25 cellular contexts compared by ENCODE assay signal in genomic region chr4:64533159-64533558, GRCh38.
"Had no signal": no experiment of that assay in that cellular context is flagged by ENCODE, and none has a peak within 500 bp of the region (broad histone marks: within the 10 kb centered on the region; RNA-seq: fewer than 3 reads in every experiment).

No MANE protein-coding gene starts in this region.

- DNase-seq: colonic mucosa; cortex of kidney; effector CD8-positive, alpha-beta T cell; effector memory CD8-positive, alpha-beta T cell; endodermal cell; erythroblast; esophagus squamous epithelium; foreskin fibroblast; foreskin melanocyte; gastrocnemius medialis; glutamatergic neuron; head of caudate nucleus; hippocampal formation; left colon; left ventricle myocardium superior; lower lobe of right lung; mesenchymal stem cell; mucosa of descending colon; naive B cell had no signal

- H3K27ac ChIP-seq: colonic mucosa, epithelial cell of prostate, esophagus squamous epithelium, gastrocnemius medialis, lower lobe of right lung had no signal

- FAIRE-seq: endometrium, islet of Langerhans, keratinocyte had no signal

- H3K4me3 ChIP-seq: colonic mucosa, esophagus squamous epithelium, gastrocnemius medialis, lower lobe of right lung, mucosa of descending colon had no signal

- H3K36me3 ChIP-seq: colonic mucosa, esophagus squamous epithelium, gastrocnemius medialis, lower lobe of right lung had no signal

- H3K9me3 ChIP-seq: colonic mucosa, esophagus squamous epithelium, gastrocnemius medialis, lower lobe of right lung, mucosa of descending colon had no signal

- H3K4me1 ChIP-seq: colonic mucosa, esophagus squamous epithelium, gastrocnemius medialis, lower lobe of right lung had no signal

- ATAC-seq: effector memory CD8-positive, alpha-beta T cell; esophagus mucosa; gastrocnemius medialis; left colon; left lobe of liver; lower lobe of right lung; mucosa of descending colon had no signal

- H3K27me3 ChIP-seq: colonic mucosa, esophagus squamous epithelium, gastrocnemius medialis had no signal
